8 cellular contexts compared by ENCODE assay signal in genomic region chr12:57783466-57783801, GRCh38. TPM values are rescaled to one million over a fixed set of nuclear protein-coding genes. Genes with fewer than 3 reads are reported as not detected.
DNase-seq lines count a peak whose midpoint lies in the region; ATAC-seq and TF ChIP-seq lines count a peak whose summit lies in the region.

No MANE protein-coding gene starts in this region.

- H3K27me3 ChIP-seq in kidney epithelial cell (ENCODE audit: control insufficient read depth, insufficient read depth, low read length) (no peaks in the 10 kb centered on the region), stomach smooth muscle (ENCODE audit: control insufficient read depth in 1 of 2, insufficient read depth in 2 of 2, low read length in 2 of 2) (no peaks in the 10 kb centered on the region)

- no peak overlapping the region for H3K27ac ChIP-seq in stomach smooth muscle (ENCODE audit: low read length)

- H3K9ac ChIP-seq in stomach smooth muscle (ENCODE audit: low read length in 2 of 2), result peak overlapping the region; percentile 82 to 96

- H3K4me3 Mint-ChIP-seq in T-helper 2 cell treated with Interferon-gamma antibody and Interleukin-4, amounts not matched to agents 5 μg/mL and 100 μg/mL, for 36 hours, result peak overlapping the region; percentile 96
- peak overlapping the region; percentile 99 for H3K4me3 Mint-ChIP-seq in activated naive CD8-positive, alpha-beta T cell

- TF ChIP-seq CTCF in kidney epithelial cell (IDR thresholded peaks at IDR 0.05; ENCODE audit: insufficient read depth, low read length, poor library complexity, severe bottlenecking), result no peak

- H3K4me1 ChIP-seq in stomach smooth muscle (ENCODE audit: control insufficient read depth, insufficient read depth, low read length), result peaks cover 4% of the 10 kb centered on the region

- ATAC-seq in GM21367 (IDR thresholded peaks at IDR 0.05; ENCODE audit: unreplicated experiment), result no peak

- H3K4me1 Mint-ChIP-seq in T-helper 2 cell treated with Interferon-gamma antibody and Interleukin-4, amounts not matched to agents 5 μg/mL and 100 μg/mL, for 36 hours (ENCODE audit: low read depth), result peaks cover 16% of the 10 kb centered on the region
- peaks cover 38% of the 10 kb centered on the region for H3K4me1 Mint-ChIP-seq in activated naive CD8-positive, alpha-beta T cell (ENCODE audit: low read depth)

- H3K9me3 ChIP-seq in stomach smooth muscle (ENCODE audit: control insufficient read depth in 2 of 2, low read length in 2 of 2), result no peaks in the 10 kb centered on the region

- H3K36me3 ChIP-seq in kidney epithelial cell (ENCODE audit: control insufficient read depth, insufficient read depth, low read length) (peaks cover 2% of the 10 kb centered on the region), stomach smooth muscle (ENCODE audit: control insufficient read depth in 2 of 2, insufficient read depth in 2 of 2, low read length in 2 of 2) (peaks cover 12 to 18% of the 10 kb centered on the region in 2 donors)

- H3K9me3 Mint-ChIP-seq in T-helper 2 cell treated with Interferon-gamma antibody and Interleukin-4, amounts not matched to agents 5 μg/mL and 100 μg/mL, for 36 hours, result no peaks in the 10 kb centered on the region
- H3K9me3 Mint-ChIP-seq in activated naive CD8-positive, alpha-beta T cell (ENCODE audit: low read depth), result no peaks in the 10 kb centered on the region

- peaks cover 27% of the 10 kb centered on the region for H3K36me3 Mint-ChIP-seq in T-helper 2 cell treated with Interferon-gamma antibody and Interleukin-4, amounts not matched to agents 5 μg/mL and 100 μg/mL, for 36 hours (ENCODE audit: low read depth)
- peaks cover 2% of the 10 kb centered on the region for H3K36me3 Mint-ChIP-seq in activated naive CD8-positive, alpha-beta T cell

- H3K4me3 ChIP-seq in kidney epithelial cell (ENCODE audit: low read depth, low read length) (peak overlapping the region; percentile 100), stomach smooth muscle (ENCODE audit: low read length in 2 of 2) (peak overlapping the region; percentile 93 to 100)

- DNase-seq in T-helper 2 cell treated with Interferon-gamma antibody and Interleukin-4, amounts not matched to agents 5 μg/mL and 100 μg/mL, for 36 hours (ENCODE audit: low spot score), result no peak
- DNase-seq in T-helper 2 cell (no peak), kidney epithelial cell (ENCODE audit: low read depth) (no peak), C1 segment of cervical spinal cord (lab: John Stamatoyannopoulos, UW) (no peak)
- no peak for DNase-seq in stimulated activated CD4-positive, alpha-beta T cell treated with anti-CD3 and anti-CD28 coated beads, Interleukin-12 subunit alpha, Interleukin-12 subunit beta, amount 100 ng/mL, for 4 hours

- H3K27me3 Mint-ChIP-seq in T-helper 2 cell treated with Interferon-gamma antibody and Interleukin-4, amounts not matched to agents 5 μg/mL and 100 μg/mL, for 36 hours (ENCODE audit: low read depth), result no peaks in the 10 kb centered on the region
- H3K27me3 Mint-ChIP-seq in activated naive CD8-positive, alpha-beta T cell, result no peaks in the 10 kb centered on the region

- H3K27ac Mint-ChIP-seq in T-helper 2 cell treated with Interferon-gamma antibody and Interleukin-4, amounts not matched to agents 5 μg/mL and 100 μg/mL, for 36 hours, result peak overlapping the region; percentile 94
- H3K27ac Mint-ChIP-seq in activated naive CD8-positive, alpha-beta T cell, result peak overlapping the region; percentile 99

RNA-seq across cellular contexts. Expression of gene TSFM, which starts 0.8 kb away (rescaled TPM):
- 21.5 and 31.5 TPM in 2 replicates for total RNA-seq in kidney epithelial cell

RNA-seq across cellular contexts. Expression of gene EEF1AKMT3, which starts 11.0 kb away (rescaled TPM):
- total RNA-seq in kidney epithelial cell, result 7.3 and 11.3 TPM in 2 replicates

RNA-seq across cellular contexts. Expression of gene METTL1, which starts 11.5 kb away (rescaled TPM):
- total RNA-seq in kidney epithelial cell, result 20.3 and 22.4 TPM in 2 replicates

RNA-seq across cellular contexts. Expression of gene CYP27B1, which starts 16.6 kb away (rescaled TPM):
- 4.3 and 5.2 TPM in 2 replicates for total RNA-seq in kidney epithelial cell

RNA-seq across cellular contexts. Expression of gene MARCHF9, which starts 28.5 kb away (rescaled TPM):
- total RNA-seq in kidney epithelial cell, result 15.1 and 16.7 TPM in 2 replicates
